ENCODE assay signal across 8 cellular contexts in genomic region chr15:63277044-63277892, GRCh38. TPM values are rescaled to one million over a fixed set of nuclear protein-coding genes. Genes with fewer than 3 reads are reported as not detected.
DNase-seq lines count a peak whose midpoint lies in the region; ATAC-seq and TF ChIP-seq lines count a peak whose summit lies in the region.

APH1B (plus strand) TSS chr15:63277605; CDS start chr15:63277624, 19 bp downstream.

- H3K36me3 Mint-ChIP-seq in activated naive CD4-positive, alpha-beta T cell treated with anti-CD3 and anti-CD28 coated beads, Interleukin-2, amount 50 U/mL, for 72 hours, result peaks cover 0 to 19% of the 10 kb centered on the region in 2 donors

- peak; percentile 25 for DNase-seq in DMS79 treated with DMSO at 0.1 percent for 48 hours (lab: John Stamatoyannopoulos, UW)
- peak; percentile 76 for DNase-seq in LoVo (ENCODE audit: low spot score)
- DNase-seq in SKM-1 (lab: John Stamatoyannopoulos, UW; ENCODE audit: unreplicated experiment), result peak; percentile 49
- peak; percentile 68 to 69 for DNase-seq in activated naive CD4-positive, alpha-beta T cell treated with anti-CD3 and anti-CD28 coated beads, Interleukin-2, amount 50 U/mL, for 72 hours (ENCODE audit: low spot score in 2 of 2)
- peak; percentile 37 to 91 (median 82) for DNase-seq in head of caudate nucleus
- DNase-seq in tibial artery, result peak; percentile 79 to 91

- no peaks in the 10 kb centered on the region for H3K9me3 Mint-ChIP-seq in activated naive CD4-positive, alpha-beta T cell treated with anti-CD3 and anti-CD28 coated beads, Interleukin-2, amount 50 U/mL, for 72 hours

- H3K9me3 ChIP-seq in parathyroid adenoma (ENCODE audit: control insufficient read depth, low read length) (no peaks in the 10 kb centered on the region), tibial artery (no peaks in the 10 kb centered on the region)

- intact Hi-C loops in head of caudate nucleus (cut with DNase I), result loop anchor here (5.0 kb wide), 1 partner anchor 90 kb away; the partner anchor contains the start of gene RAB8B
- intact Hi-C loops in tibial artery (cut with DNase I; ENCODE audit: low total_unique reads), result loop anchor here (5.0 kb wide), 1 partner anchor 155 kb away; the partner anchor contains the start of gene LACTB

- H3K27ac Mint-ChIP-seq in activated naive CD4-positive, alpha-beta T cell treated with anti-CD3 and anti-CD28 coated beads, Interleukin-2, amount 50 U/mL, for 72 hours, result peak within 1 kb of the TSS; percentile 82 to 95

- ATAC-seq in GM21737 (IDR thresholded peaks at IDR 0.05; ENCODE audit: unreplicated experiment), result peak; percentile 78
- peak; percentile 88 to 91 for ATAC-seq in activated naive CD4-positive, alpha-beta T cell treated with anti-CD3 and anti-CD28 coated beads, Interleukin-2, amount 50 U/mL, for 72 hours

- H3K4me3 ChIP-seq in parathyroid adenoma (ENCODE audit: low read depth, low read length) (peak within 1 kb of the TSS; percentile 81), tibial artery (peak within 1 kb of the TSS; percentile 74 to 99)

- H3K27ac ChIP-seq in parathyroid adenoma (peak within 1 kb of the TSS; percentile 82), tibial artery (peak within 1 kb of the TSS; percentile 91 to 99)

- peak within 1 kb of the TSS; percentile 98 for H2AFZ ChIP-seq in parathyroid adenoma

- peak within 1 kb of the TSS; percentile 37 for H3K9ac ChIP-seq in parathyroid adenoma

- no peaks in the 10 kb centered on the region for H3K27me3 ChIP-seq in parathyroid adenoma (ENCODE audit: control insufficient read depth, insufficient read depth, low read length)
- no peaks in the 10 kb centered on the region for H3K27me3 ChIP-seq in tibial artery

- TF ChIP-seq CTCF in parathyroid adenoma (IDR thresholded peaks at IDR 0.05) (no peak), tibial artery (IDR thresholded peaks at IDR 0.05) (no peak)

- H3K79me2 ChIP-seq in parathyroid adenoma, result no peaks in the 10 kb centered on the region

- H3K4me1 ChIP-seq in parathyroid adenoma (no peaks in the 10 kb centered on the region), tibial artery (peaks cover 0 to 9% (median 4%) of the 10 kb centered on the region in 4 donors)

- H3K36me3 ChIP-seq in parathyroid adenoma (ENCODE audit: control insufficient read depth, insufficient read depth, low read length), result no peaks in the 10 kb centered on the region
- peaks cover 0 to 21% (median 0%) of the 10 kb centered on the region in 3 donors for H3K36me3 ChIP-seq in tibial artery

- H3K4me2 ChIP-seq in parathyroid adenoma (ENCODE audit: low read length), result peak within 1 kb of the TSS; percentile 89

RNA-seq across cellular contexts. Expression of gene APH1B, which starts in this region (rescaled TPM):
- total RNA-seq in activated naive CD4-positive, alpha-beta T cell treated with anti-CD3 and anti-CD28 coated beads, Interleukin-2, amount 50 U/mL, for 72 hours, result 10 to 100 TPM in 1 of 2 donors, 1 to 10 TPM in 1; 2.6 to 14.7 TPM

Comparison
In these comparisons a context has a peak if more than half of its experiments do, and no peak if none do; other contexts are left out.
1. Peak in every context shown above with its lines: DNase-seq, ATAC-seq, H3K4me3 ChIP-seq and H3K27ac ChIP-seq.
2. DNase-seq: peak in every context shown above with its lines; median percentile 85 in tibial artery; 82 in head of caudate nucleus; 76 in LoVo; 68 in activated naive CD4-positive, alpha-beta T cell treated with anti-CD3 and anti-CD28 coated beads, Interleukin-2, amount 50 U/mL, for 72 hours; 49 in SKM-1; 25 in DMS79 treated with DMSO at 0.1 percent for 48 hours.